ENCODE assay signal across 9 cellular contexts in the genomic region with DNA sequence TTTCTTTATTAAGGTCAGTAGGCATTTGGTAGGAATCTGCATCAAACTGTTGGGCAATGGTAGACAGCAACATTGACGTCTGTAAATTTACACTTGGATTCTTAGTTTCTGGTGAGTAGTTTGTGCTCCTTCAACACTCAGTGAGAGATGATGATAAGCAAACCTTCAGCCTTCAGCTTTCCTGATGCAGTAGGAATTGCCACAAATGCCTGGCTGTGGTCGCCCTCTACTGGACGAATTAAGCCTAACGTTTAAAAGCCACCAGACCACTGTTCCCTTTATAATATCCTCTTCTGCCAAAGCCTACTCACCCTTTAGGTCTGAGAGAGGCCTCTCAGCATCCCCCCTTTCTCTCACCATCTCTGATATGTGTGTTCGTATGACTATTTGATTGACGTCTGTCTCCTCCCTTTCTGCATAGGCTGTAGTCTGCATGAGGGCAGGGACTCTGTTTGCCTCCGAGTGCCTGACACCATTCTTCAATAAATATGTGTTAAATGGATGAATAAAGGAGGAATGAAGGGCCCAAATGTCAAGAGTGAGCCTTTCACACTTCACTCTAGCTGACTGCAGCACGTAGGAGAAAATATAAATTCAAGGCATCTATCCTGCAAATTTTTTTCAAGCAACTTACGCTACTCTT. TPM values are rescaled to one million over a fixed set of nuclear protein-coding genes. Genes with fewer than 3 reads are reported as not detected.
DNase-seq lines count a peak whose midpoint lies in the region; ATAC-seq and TF ChIP-seq lines count a peak whose summit lies in the region.
"Had no signal": no experiment of that assay in that cellular context is flagged by ENCODE, and none has a peak within 500 bp of the region (broad histone marks: within the 10 kb centered on the region; RNA-seq: fewer than 3 reads in every experiment).

No MANE protein-coding gene starts in this region.

- H3K4me2 ChIP-seq in OCI-LY7 (ENCODE audit: low read length) (no peak overlapping the region), fibroblast of lung (ENCODE audit: extremely low read depth, insufficient read depth, low read length) (no peak overlapping the region), neural progenitor cell (no peak overlapping the region)

- H3K36me3 ChIP-seq in OCI-LY7 (ENCODE audit: insufficient read depth, low read length) (no peaks in the 10 kb centered on the region), fibroblast of lung (ENCODE audit: control insufficient read depth, insufficient read depth, low read length) (no peaks in the 10 kb centered on the region), neural progenitor cell (no peaks in the 10 kb centered on the region), thoracic aorta (no peaks in the 10 kb centered on the region)

- BruUV-seq in Calu3 (replicated peaks; lab: Mats Ljungman, UMichigan) (no TSS peak), OCI-LY7 (replicated peaks; lab: Mats Ljungman, UMichigan) (no TSS peak)

- H3K27me3 ChIP-seq in fibroblast of lung (ENCODE audit: control insufficient read depth, insufficient read depth, low read length) (no peaks in the 10 kb centered on the region), neural progenitor cell (no peaks in the 10 kb centered on the region), thoracic aorta (replicated peaks; ENCODE audit: insufficient read depth) (no peaks in the 10 kb centered on the region)

- TF ChIP-seq CTCF in Calu3 (IDR thresholded peaks at IDR 0.05; ENCODE audit: unreplicated experiment) (peak; percentile 78), OCI-LY7 (conservative IDR thresholded peaks at IDR 0.05; ENCODE audit: low read length) (peak; percentile 87), fibroblast of lung (conservative IDR thresholded peaks at IDR 0.05 in 1 of 2, IDR thresholded peaks at IDR 0.05 in 1 of 2; ENCODE audit: low read depth in 1 of 2, low read length in 2 of 2) (peak in 1 of 2 donors; percentile 84), neural progenitor cell (IDR thresholded peaks at IDR 0.05) (peak; percentile 88), thoracic aorta (IDR thresholded peaks at IDR 0.05) (peak; percentile 65)

- H3K4me3 ChIP-seq in OCI-LY7 (ENCODE audit: low read depth, low read length, poor library complexity, severe bottlenecking) (no peak overlapping the region), fibroblast of lung (replicated peaks in 1 of 4; ENCODE audit: control extremely low read depth in 1 of 4, insufficient read depth in 1 of 4, low read depth in 3 of 4, low read length in 4 of 4) (no peak overlapping the region), neural progenitor cell (no peak overlapping the region), thoracic aorta (no peak overlapping the region)

- H3K4me1 ChIP-seq in OCI-LY7 (ENCODE audit: insufficient read depth, low read length, poor library complexity, severe bottlenecking) (no peaks in the 10 kb centered on the region), fibroblast of lung (ENCODE audit: control insufficient read depth, extremely low read depth, insufficient read depth, low read length) (no peaks in the 10 kb centered on the region), neural progenitor cell (no peaks in the 10 kb centered on the region), thoracic aorta (ENCODE audit: control insufficient read depth in 1 of 2, low read depth in 2 of 2) (no peaks in the 10 kb centered on the region)

- H3K4me1 Mint-ChIP-seq in Calu3 (ENCODE audit: low read depth, unreplicated experiment) (no peaks in the 10 kb centered on the region), neural progenitor cell (peaks cover 6% of the 10 kb centered on the region)

- POLR2A ChIA-PET in OCI-LY7 (lab: Charles Lee) = interaction anchor here (0.6 kb wide), 1 partner anchor 541 kb away, joined by 3 read pairs; no protein-coding TSS in a partner anchor

- no peak overlapping the region for H3K27ac ChIP-seq in OCI-LY7 (ENCODE audit: low read depth, low read length, poor library complexity, severe bottlenecking)
- no peak overlapping the region for H3K27ac ChIP-seq in fibroblast of lung (ENCODE audit: insufficient read depth, low read length)
- no peak overlapping the region for H3K27ac ChIP-seq in neural progenitor cell
- H3K27ac ChIP-seq in thoracic aorta = no peak overlapping the region

- no peak overlapping the region for H3K9ac ChIP-seq in fibroblast of lung (ENCODE audit: insufficient read depth, low read length)
- no peak overlapping the region for H3K9ac ChIP-seq in neural progenitor cell

- H3K9me3 Mint-ChIP-seq in Calu3 (ENCODE audit: low read depth, unreplicated experiment) (no peaks in the 10 kb centered on the region), neural progenitor cell (no peaks in the 10 kb centered on the region)

- CTCF ChIA-PET in Calu3 (lab: Charles Lee) (interaction anchor here (0.5 to 1.0 kb wide), 10 partner anchors 9 to 501 kb away, joined by 3 to 12 read pairs (median 4); a partner anchor contains a TSS), OCI-LY7 (lab: Charles Lee; ENCODE audit: unreplicated experiment) (interaction anchor here (1.0 kb wide), 1 partner anchor 326 kb away, joined by 3 read pairs; no protein-coding TSS in a partner anchor)

- DNase-seq in Calu3 = peak; percentile 77
- DNase-seq in HPDE6-E6E7 (ENCODE audit: extremely low spot score) = peak; percentile 60
- peak; percentile 58 for DNase-seq in OCI-LY7 (ENCODE audit: low spot score)
- DNase-seq in activated T-cell treated with anti-CD3 and anti-CD28 coated beads, Interleukin-2, amount 50 U/mL, for 1 hour = peak; percentile 36
- peak; percentile 54 to 74 for DNase-seq in fibroblast of lung (ENCODE audit: low read depth in 2 of 2)
- peak; percentile 78 for DNase-seq in neural progenitor cell (ENCODE audit: low spot score)
- peak; percentile 6 for DNase-seq in thoracic aorta (ENCODE audit: low spot score)

- H4K20me1 ChIP-seq in OCI-LY7 (ENCODE audit: insufficient read depth, low read length) (no peaks in the 10 kb centered on the region), fibroblast of lung (ENCODE audit: control insufficient read depth, extremely low read depth, insufficient read depth, low read length) (no peaks in the 10 kb centered on the region), neural progenitor cell (ENCODE audit: low read depth) (no peaks in the 10 kb centered on the region)

- H3K4me3 Mint-ChIP-seq in Calu3 (ENCODE audit: low read depth, unreplicated experiment) = no peak overlapping the region
- no peak overlapping the region for H3K4me3 Mint-ChIP-seq in neural progenitor cell

- no peaks in the 10 kb centered on the region for H3K9me2 ChIP-seq in OCI-LY7 (ENCODE audit: insufficient read depth, low read length)

- peaks cover 2% of the 10 kb centered on the region for H3F3A ChIP-seq in neural progenitor cell (ENCODE audit: low read depth)

- intact Hi-C loops in Calu3 (cut with micrococcal nuclease; ENCODE audit: unreplicated experiment) (loop anchor here (1.0 kb wide), 1 partner anchor 326 kb away; no protein-coding TSS in a partner anchor), OCI-LY7 (cut with micrococcal nuclease; ENCODE audit: unreplicated experiment) (loop anchor here (1.0 to 5.0 kb wide), 2 partner anchors 326 to 445 kb away; a partner anchor contains a TSS)

- H3K79me2 ChIP-seq in OCI-LY7 (ENCODE audit: insufficient read depth, low read depth, low read length) (no peaks in the 10 kb centered on the region), fibroblast of lung (ENCODE audit: control insufficient read depth, insufficient read depth, low read length) (no peaks in the 10 kb centered on the region), neural progenitor cell (ENCODE audit: low read depth) (no peaks in the 10 kb centered on the region)

- no peaks in the 10 kb centered on the region for H3K9me3 ChIP-seq in OCI-LY7 (ENCODE audit: low read length)
- no peaks in the 10 kb centered on the region for H3K9me3 ChIP-seq in fibroblast of lung (ENCODE audit: control insufficient read depth, insufficient read depth, low read depth, low read length)
- no peaks in the 10 kb centered on the region for H3K9me3 ChIP-seq in neural progenitor cell (ENCODE audit: low read depth)
- H3K9me3 ChIP-seq in thoracic aorta = no peaks in the 10 kb centered on the region

- H3K36me3 Mint-ChIP-seq in Calu3 (ENCODE audit: insufficient read depth, unreplicated experiment) = no peaks in the 10 kb centered on the region
- no peaks in the 10 kb centered on the region for H3K36me3 Mint-ChIP-seq in neural progenitor cell

- peaks cover 9% of the 10 kb centered on the region for H3K27me3 Mint-ChIP-seq in Calu3 (ENCODE audit: unreplicated experiment)
- peaks cover 3% of the 10 kb centered on the region for H3K27me3 Mint-ChIP-seq in neural progenitor cell (ENCODE audit: insufficient read depth, low read depth)

- H2AFZ ChIP-seq in OCI-LY7 (ENCODE audit: low read length) (no peak overlapping the region), fibroblast of lung (ENCODE audit: low read length) (no peak overlapping the region), neural progenitor cell (replicated peaks) (no peak overlapping the region)

- no peak overlapping the region for H3K27ac Mint-ChIP-seq in Calu3 (ENCODE audit: unreplicated experiment)
- H3K27ac Mint-ChIP-seq in neural progenitor cell = no peak overlapping the region

- ATAC-seq in GM19463 (IDR thresholded peaks at IDR 0.05; ENCODE audit: unreplicated experiment) (peak; percentile 90), thoracic aorta (ENCODE audit: insufficient number of reproducible peaks, low FRiP score, low read depth) (peak; percentile 52)

RNA-seq across cellular contexts. Expression of a gene that starts 47.0 kb away (rescaled TPM):
- total RNA-seq in Calu3 (2022) (7.7 and 8.0 TPM in 2 replicates), OCI-LY7 (2022) (3.7 and 5.4 TPM in 2 replicates), fibroblast of lung (17.2 and 20.1 TPM in 2 replicates), neural progenitor cell (ENCODE audit: low replicate concordance) (15.1 and 19.5 TPM in 2 replicates), thoracic aorta (10 to 100 TPM; 20.5 to 21.8 TPM)
- 4.0 and 6.3 TPM in 2 replicates for total RNA-seq in OCI-LY7 (2014; rRNA removed; shearing (Covaris generic))
- 4.4 and 5.3 TPM in 2 replicates for polyA plus RNA-seq in fibroblast of lung
- polyA plus RNA-seq in fibroblast of lung (2012) = 2.9 and 4.7 TPM in 2 replicates
- 14.2 and 18.7 TPM in 2 replicates for polyA minus RNA-seq in fibroblast of lung (ENCODE audit: low replicate concordance)

RNA-seq across cellular contexts. Expression of a gene that starts 52.0 kb away (rescaled TPM):
- total RNA-seq in Calu3 (2022) = not detected in 2 replicates
- not detected in 2 replicates for total RNA-seq in OCI-LY7 (2014; rRNA removed; shearing (Covaris generic))
- not detected in 2 replicates for total RNA-seq in OCI-LY7 (2022)
- not detected in 2 replicates for total RNA-seq in fibroblast of lung
- polyA plus RNA-seq in fibroblast of lung = not detected in 2 replicates
- polyA plus RNA-seq in fibroblast of lung (2012) = not detected in 2 replicates
- not detected in 2 replicates for polyA minus RNA-seq in fibroblast of lung (ENCODE audit: low replicate concordance)
- not detected in 2 replicates for total RNA-seq in neural progenitor cell (ENCODE audit: low replicate concordance)
- not detected for total RNA-seq in thoracic aorta
- polyA plus RNA-seq: adipose tissue had no signal

RNA-seq across cellular contexts. Expression of a gene that starts 57.3 kb away (rescaled TPM):
- total RNA-seq in Calu3 (2022) (not detected in 2 replicates), OCI-LY7 (2022) (not detected in 2 replicates), fibroblast of lung (not detected in 2 replicates), neural progenitor cell (ENCODE audit: low replicate concordance) (not detected in 2 replicates), thoracic aorta (not detected)
- total RNA-seq in OCI-LY7 (2014; rRNA removed; shearing (Covaris generic)) = not detected in 2 replicates
- polyA plus RNA-seq in fibroblast of lung = not detected in 2 replicates
- not detected in 2 replicates for polyA plus RNA-seq in fibroblast of lung (2012)
- polyA minus RNA-seq in fibroblast of lung (ENCODE audit: low replicate concordance) = not detected in 2 replicates
- polyA plus RNA-seq: adipose tissue had no signal

Comparison
In these comparisons a context has a peak if more than half of its experiments do, and no peak if none do; other contexts are left out.
1. DNase-seq: peak in every context shown above with its lines; median percentile 78 in neural progenitor cell; 77 in Calu3; 64 in fibroblast of lung; 60 in HPDE6-E6E7; 58 in OCI-LY7; 36 in activated T-cell treated with anti-CD3 and anti-CD28 coated beads, Interleukin-2, amount 50 U/mL, for 1 hour; 6 in thoracic aorta.